Comparison of ENCODE assay signal across 7 cellular contexts in genomic region chr19:11121963-11122362, GRCh38. TPM values are rescaled to one million over a fixed set of nuclear protein-coding genes. Genes with fewer than 3 reads are reported as not detected.
DNase-seq lines count a peak whose midpoint lies in the region; ATAC-seq, FAIRE-seq and TF ChIP-seq lines count a peak whose summit lies in the region.
"Not testable (repeated sequence)": the region's sequence is repeated elsewhere in the genome, so short reads cannot be mapped to it uniquely, and the experiment has no call there.
"Had no signal": no experiment of that assay in that cellular context is flagged by ENCODE, and none has a peak within 500 bp of the region (broad histone marks: within the 10 kb centered on the region; RNA-seq: fewer than 3 reads in every experiment).

No MANE protein-coding gene starts in this region.

- H3K27ac ChIP-seq in RWPE1: peak overlapping the region; percentile 80; the same call in 1 of the 2 replicates
- H3K27ac ChIP-seq in K562 (ENCODE audit: extremely low read depth, low read depth, low read length); HepG2 (ENCODE audit: extremely low read length, insufficient read depth, low read length); trophoblast cell (ENCODE audit: low read depth, low read length): not testable (repeated sequence)

- H3K79me2 ChIP-seq in K562 (ENCODE audit: control insufficient read depth, insufficient read depth, low read length): peaks cover 20% of the 10 kb centered on the region
- not testable (repeated sequence) for H3K79me2 ChIP-seq in HepG2 (ENCODE audit: insufficient read depth, low read length); trophoblast cell (ENCODE audit: control insufficient read depth, insufficient read depth, low read length, poor library complexity)

- intact Hi-C loops in K562 (cut with micrococcal nuclease); HepG2 (cut with micrococcal nuclease; ENCODE audit: unreplicated experiment): not testable (repeated sequence)

- in situ Hi-C loops in K562 (cut with MboI); HepG2 (cut with HindIII; ENCODE audit: extremely low pct_ligation_motif_present, low pct_unique_long_range_greater_than_20kb): not testable (repeated sequence)

- not testable (repeated sequence) for TF ChIP-seq EP300 in K562 (IDR thresholded peaks at IDR 0.05; ENCODE audit: low read length); HepG2 (IDR thresholded peaks at IDR 0.05; ENCODE audit: low read depth in 2 of 2, low read length in 2 of 2); HepG2 (CRISPR knock-in tag; IDR thresholded peaks at IDR 0.05; ENCODE audit: borderline replicate concordance)

- H3K9ac ChIP-seq in K562 (ENCODE audit: insufficient read depth in 1 of 2, low read depth in 2 of 2, low read length in 2 of 2); HepG2 (ENCODE audit: insufficient read depth, low read depth, low read length); trophoblast cell (ENCODE audit: low read length): not testable (repeated sequence)

- whole genome bisulfite sequencing in K562 (ENCODE audit: insufficient coverage, low coverage, missing lambda C conversion rate): 98% methylated on average over 8 of the region's 17 CpGs
- WGBS in HepG2 (ENCODE audit: low lambda C conversion rate): 95% methylated on average over 17 of the region's 17 CpGs
- WGBS in trophoblast cell (ENCODE audit: extremely low coverage, insufficient coverage, insufficient read length): no CpG with 5 or more reads among the region's 17 CpGs

- H4K12ac ChIP-seq in trophoblast cell (ENCODE audit: low read depth, low read length): not testable (repeated sequence)

- not testable (repeated sequence) for H2BK120ac ChIP-seq in trophoblast cell (ENCODE audit: insufficient read depth, low read length, poor library complexity)

- H3K14ac ChIP-seq in trophoblast cell (ENCODE audit: low read length): not testable (repeated sequence)

- H3K27ac Mint-ChIP-seq in T-helper 17 cell (peak overlapping the region; percentile 59), chondrocyte (ENCODE audit: unreplicated experiment) (peak overlapping the region; percentile 27)

- H3K36me3 ChIP-seq in K562 (ENCODE audit: control insufficient read depth, insufficient read depth, low read length) (peaks cover 91% of the 10 kb centered on the region), HepG2 (replicated peaks in 1 of 2; ENCODE audit: control insufficient read depth in 1 of 2, insufficient read depth in 2 of 2, low read length in 2 of 2) (peaks cover 29 to 63% of the 10 kb centered on the region in 2 experiments), trophoblast cell (ENCODE audit: control insufficient read depth in 1 of 2, insufficient read depth in 2 of 2, low read length in 2 of 2) (peaks cover 86 to 88% of the 10 kb centered on the region in 2 experiments)

- not testable (repeated sequence) for H2BK12ac ChIP-seq in trophoblast cell (ENCODE audit: low read length)

- not testable (repeated sequence) for H3K4me1 Mint-ChIP-seq in T-helper 17 cell; chondrocyte (ENCODE audit: low read depth)

- H3K27me3 ChIP-seq in K562 (ENCODE audit: control insufficient read depth in 2 of 2, insufficient read depth in 2 of 2, low read length in 2 of 2); HepG2 (ENCODE audit: control insufficient read depth in 1 of 2, insufficient read depth in 2 of 2, low read length in 2 of 2); trophoblast cell (ENCODE audit: insufficient read depth, low read length): not testable (repeated sequence)

- H4K91ac ChIP-seq in trophoblast cell (ENCODE audit: low read depth, low read length): not testable (repeated sequence)

- H3K4me1 ChIP-seq in K562 (replicated peaks in 1 of 2; ENCODE audit: control insufficient read depth in 2 of 2, insufficient read depth in 2 of 2, low read length in 2 of 2); HepG2 (ENCODE audit: insufficient read depth, low read length); trophoblast cell (ENCODE audit: control insufficient read depth in 1 of 2, insufficient read depth in 2 of 2, low read length in 2 of 2): not testable (repeated sequence)

- H2BK5ac ChIP-seq in trophoblast cell (ENCODE audit: low read depth, low read length, poor library complexity): not testable (repeated sequence)

- not testable (repeated sequence) for H3K4ac ChIP-seq in trophoblast cell (ENCODE audit: low read depth, low read length)

- not testable (repeated sequence) for H3K79me1 ChIP-seq in trophoblast cell (ENCODE audit: low read length)

- TF ChIP-seq RAD21 in K562 (CRISPR knock-in tag; conservative IDR thresholded peaks at IDR 0.05 in 1 of 2, IDR thresholded peaks at IDR 0.05 in 1 of 2); HepG2 (CRISPR knock-in tag; IDR thresholded peaks at IDR 0.05): not testable (repeated sequence)

- POLR2A ChIA-PET in RWPE1 (lab: Yijun Ruan, JAX; ENCODE audit: low non-redundant PET); HepG2 (lab: Yijun Ruan, JAX): not testable (repeated sequence)
- POLR2A ChIA-PET in K562 (lab: Yijun Ruan, JAX): interaction anchor here (1.2 to 1.8 kb wide), 2 partner anchors 8 to 10 kb away, joined by 4 to 6 read pairs; no protein-coding TSS in a partner anchor

- not testable (repeated sequence) for H3K18ac ChIP-seq in trophoblast cell (ENCODE audit: low read length)

- H4K20me1 ChIP-seq in K562 (replicated peaks; ENCODE audit: control insufficient read depth, insufficient read depth, low read length): not testable (repeated sequence)
- H4K20me1 ChIP-seq in HepG2 (ENCODE audit: insufficient read depth, low read length): peaks cover 27% of the 10 kb centered on the region

- H3K9me3 Mint-ChIP-seq in chondrocyte (ENCODE audit: low read depth): not testable (repeated sequence)

- not testable (repeated sequence) for ATAC-seq in T-helper 17 cell, K562, HepG2

- H3K9me3 ChIP-seq in T-helper 17 cell (ENCODE audit: control insufficient read depth, low read length, poor library complexity, severe bottlenecking); K562 (replicated peaks; ENCODE audit: control insufficient read depth, insufficient read depth, low read depth, low read length); HepG2 (ENCODE audit: low read length); trophoblast cell (ENCODE audit: insufficient read depth, low read depth, low read length): not testable (repeated sequence)

- not testable (repeated sequence) for H2AK5ac ChIP-seq in trophoblast cell (ENCODE audit: low read length)

- not testable (repeated sequence) for H3K4me3 Mint-ChIP-seq in T-helper 17 cell; chondrocyte (ENCODE audit: unreplicated experiment)

- not testable (repeated sequence) for H3K23ac ChIP-seq in trophoblast cell (ENCODE audit: low read length)

- not testable (repeated sequence) for H3K4me2 ChIP-seq in K562 (ENCODE audit: insufficient read depth, low read length); HepG2 (ENCODE audit: low read depth, low read length); trophoblast cell (ENCODE audit: low read length)

- H4K8ac ChIP-seq in trophoblast cell (ENCODE audit: low read depth, low read length): not testable (repeated sequence)

- FAIRE-seq in K562 (lab: Jason Lieb, UNC); HepG2 (lab: Jason Lieb, UNC): not testable (repeated sequence)

- peak; percentile 47 for TF ChIP-seq POLR2A in K562 (conservative IDR thresholded peaks at IDR 0.05)
- not testable (repeated sequence) for TF ChIP-seq POLR2A in HepG2 (IDR thresholded peaks at IDR 0.05; ENCODE audit: insufficient read depth in 1 of 2, low read depth in 2 of 2, low read length in 2 of 2)

- H3K9me1 ChIP-seq in K562 (ENCODE audit: control insufficient read depth, insufficient read depth, low read length): not testable (repeated sequence)

- not testable (repeated sequence) for H3K27me3 Mint-ChIP-seq in T-helper 17 cell; chondrocyte (ENCODE audit: low read depth)

- not testable (repeated sequence) for H3K36me3 Mint-ChIP-seq in T-helper 17 cell (ENCODE audit: low read depth)
- peaks cover 34% of the 10 kb centered on the region for H3K36me3 Mint-ChIP-seq in chondrocyte (ENCODE audit: low read depth)

- not testable (repeated sequence) for BruUV-seq in K562 (replicated peaks; lab: Mats Ljungman, UMichigan); HepG2 (replicated peaks; lab: Mats Ljungman, UMichigan)

- TF ChIP-seq CTCF in RWPE1 (conservative IDR thresholded peaks at IDR 0.05; ENCODE audit: low read depth); K562 (IDR thresholded peaks at IDR 0.05 in 2 of 3, conservative IDR thresholded peaks at IDR 0.05 in 1 of 3; ENCODE audit: insufficient read depth in 2 of 3, low read depth in 1 of 3, low read length in 3 of 3); chondrocyte (IDR thresholded peaks at IDR 0.05); HepG2 (CRISPR knock-in tag; IDR thresholded peaks at IDR 0.05): not testable (repeated sequence)

- not testable (repeated sequence) for H3K4me3 ChIP-seq in K562; HepG2 (replicated peaks in 1 of 3; ENCODE audit: insufficient read depth in 1 of 3, low read depth in 2 of 3, low read length in 3 of 3); trophoblast cell (ENCODE audit: low read depth, low read length)

- H2AFZ ChIP-seq in K562 (ENCODE audit: low read depth, low read length); HepG2 (ENCODE audit: low read length); trophoblast cell (ENCODE audit: insufficient read depth, low read length, poor library complexity): not testable (repeated sequence)

- CTCF ChIA-PET in RWPE1 (lab: Yijun Ruan, JAX); K562 (lab: Yijun Ruan, JAX; ENCODE audit: low intra/inter-chr PET ratio); HepG2 (lab: Yijun Ruan, JAX; ENCODE audit: low intra/inter-chr PET ratio, low total read pairs): not testable (repeated sequence)

- DNase-seq in RWPE1 (ENCODE audit: low spot score); T-helper 17 cell; K562 (ENCODE audit: extremely low read depth in 1 of 4, low spot score in 3 of 4); chondrocyte (ENCODE audit: low spot score); HepG2 (ENCODE audit: low spot score): not testable (repeated sequence)
- DNase-seq in trophoblast cell: peak; percentile 45 to 54

RNA-seq across cellular contexts. Expression of gene LDLR, which starts 32.7 kb away (rescaled TPM):
- total RNA-seq in T-helper 17 cell (100 to 1,000 TPM in 1 of 2 donors, 10 to 100 TPM in 1; 98.2 to 139 TPM), K562 (2014; rRNA removed) (84.9 and 95.7 TPM in 2 replicates), K562 (2014; rRNA removed; fragmentation: Illumina TruSeq; extraction: Trizol) (47.0 and 56.0 TPM in 2 replicates), K562 (2015; rRNA removed; fragmentation: Illumina TruSeq; extraction: Trizol) (76.0 and 82.3 TPM in 2 replicates), K562 (2021) (114 and 121 TPM in 2 replicates), chondrocyte (76.8 to 121 TPM (median 117 TPM) in 3 replicates), HepG2 (2016; rRNA removed; fragmentation: Illumina TruSeq; extraction: Trizol) (24.0 and 51.6 TPM in 2 replicates)
- total RNA-seq in K562 (2011; cell fraction: chromatin; rRNA removed; ENCODE audit: low replicate concordance): 854 and 2,497 TPM in 2 replicates
- 1,644 and 1,749 TPM in 2 replicates for total RNA-seq in K562 (2011; cell fraction: nucleolus; rRNA removed)
- total RNA-seq in K562 (2011; cell fraction: nucleoplasm; rRNA removed): 955 and 1,119 TPM in 2 replicates
- polyA plus RNA-seq in K562 (2011; rRNA removed) (75.7 and 124 TPM in 2 replicates), K562 (2014; fragmentation: Illumina TruSeq; extraction: Trizol) (56.3 and 63.5 TPM in 2 replicates), K562 (2014; fragmentation: Nextera tagmentation; extraction: Ambion mirVana) (10 to 100 TPM; 19.9 to 28.4 TPM), K562 (2014; rRNA removed) (44.5 and 59.5 TPM in 2 replicates), HepG2 (2011; rRNA removed) (92.5 and 135 TPM in 2 replicates)
- 68.3 and 70.8 TPM in 2 replicates for polyA plus RNA-seq in K562 (2011; cell fraction: cytosol; rRNA removed)
- 163 and 213 TPM in 2 replicates for polyA plus RNA-seq in K562 (2011; cell fraction: nucleus; rRNA removed)
- 63.2 and 82.8 TPM in 2 replicates for polyA plus RNA-seq in K562 (2012)
- 187 and 204 TPM in 2 replicates for polyA minus RNA-seq in K562 (2011; rRNA and poly(A)+ RNA removed)
- polyA minus RNA-seq in K562 (2011; cell fraction: cytosol; rRNA and poly(A)+ RNA removed): 172 and 211 TPM in 2 replicates
- polyA minus RNA-seq in K562 (2011; cell fraction: nucleus; rRNA and poly(A)+ RNA removed): 282 and 354 TPM in 2 replicates
- 18.8 and 19.8 TPM in 2 replicates for total RNA-seq in HepG2 (2016; cell fraction: cytosol; rRNA removed; fragmentation: Illumina TruSeq; extraction: Trizol; ENCODE audit: low read depth)
- total RNA-seq in HepG2 (2016; cell fraction: insoluble cytoplasmic fraction; rRNA removed; fragmentation: Illumina TruSeq; extraction: Trizol): 20.6 and 54.1 TPM in 2 replicates
- 25.2 and 30.7 TPM in 2 replicates for total RNA-seq in HepG2 (2016; cell fraction: membrane; rRNA removed; fragmentation: Illumina TruSeq; extraction: Trizol)
- 55.9 and 71.2 TPM in 2 replicates for total RNA-seq in HepG2 (2016; cell fraction: nucleus; rRNA removed; fragmentation: Illumina TruSeq; extraction: Trizol)
- polyA plus RNA-seq in HepG2 (2011; cell fraction: cytosol; rRNA removed): 45.7 and 58.8 TPM in 2 replicates
- polyA plus RNA-seq in HepG2 (2011; cell fraction: nucleus; rRNA removed): 95.8 and 112 TPM in 2 replicates
- 45.0 and 107 TPM in 2 replicates for polyA plus RNA-seq in HepG2 (2012)
- 3.2 and 4.4 TPM in 2 replicates for polyA plus RNA-seq in HepG2 (2016; cell fraction: cytosol; fragmentation: Illumina TruSeq; extraction: Trizol; ENCODE audit: low read depth)
- polyA plus RNA-seq in HepG2 (2016; cell fraction: insoluble cytoplasmic fraction; fragmentation: Illumina TruSeq; extraction: Trizol; ENCODE audit: low read depth): 11.3 and 19.1 TPM in 2 replicates
- 6.6 and 7.9 TPM in 2 replicates for polyA plus RNA-seq in HepG2 (2016; cell fraction: membrane; fragmentation: Illumina TruSeq; extraction: Trizol; ENCODE audit: low read depth)
- polyA plus RNA-seq in HepG2 (2016; cell fraction: nucleus; fragmentation: Illumina TruSeq; extraction: Trizol; ENCODE audit: insufficient read depth, low read depth): 79.1 and 81.9 TPM in 2 replicates
- polyA minus RNA-seq in HepG2 (2011; rRNA and poly(A)+ RNA removed; ENCODE audit: low replicate concordance): 183 and 246 TPM in 2 replicates
- 98.4 and 116 TPM in 2 replicates for polyA minus RNA-seq in HepG2 (2011; cell fraction: cytosol; rRNA and poly(A)+ RNA removed)
- 110 and 155 TPM in 2 replicates for polyA minus RNA-seq in HepG2 (2011; cell fraction: nucleus; rRNA and poly(A)+ RNA removed)
- 105 and 112 TPM in 2 replicates for polyA plus RNA-seq in trophoblast cell (2013)

RNA-seq across cellular contexts. Expression of gene SPC24, which starts 33.6 kb away (rescaled TPM):
- total RNA-seq in T-helper 17 cell (under 1 TPM; 0.62 to 0.89 TPM), K562 (2014; rRNA removed) (154 and 188 TPM in 2 replicates), K562 (2014; rRNA removed; fragmentation: Illumina TruSeq; extraction: Trizol) (72.8 and 75.2 TPM in 2 replicates), K562 (2015; rRNA removed; fragmentation: Illumina TruSeq; extraction: Trizol) (82.0 and 82.5 TPM in 2 replicates), K562 (2021) (106 and 111 TPM in 2 replicates), chondrocyte (8.3 to 22.9 TPM (median 8.4 TPM) in 3 replicates), HepG2 (2016; rRNA removed; fragmentation: Illumina TruSeq; extraction: Trizol) (46.2 and 63.2 TPM in 2 replicates)
- total RNA-seq in K562 (2011; cell fraction: chromatin; rRNA removed; ENCODE audit: low replicate concordance): 42.4 and 88.4 TPM in 2 replicates
- total RNA-seq in K562 (2011; cell fraction: nucleolus; rRNA removed): 65.7 and 76.1 TPM in 2 replicates
- total RNA-seq in K562 (2011; cell fraction: nucleoplasm; rRNA removed): 69.6 and 78.4 TPM in 2 replicates
- polyA plus RNA-seq in K562 (2011; rRNA removed) (44.3 and 52.6 TPM in 2 replicates), K562 (2014; fragmentation: Illumina TruSeq; extraction: Trizol) (39.1 and 41.6 TPM in 2 replicates), K562 (2014; fragmentation: Nextera tagmentation; extraction: Ambion mirVana) (10 to 100 TPM; 18.2 to 26.8 TPM), K562 (2014; rRNA removed) (60.9 and 66.7 TPM in 2 replicates), HepG2 (2011; rRNA removed) (8.8 and 10.0 TPM in 2 replicates)
- 44.2 and 55.5 TPM in 2 replicates for polyA plus RNA-seq in K562 (2011; cell fraction: cytosol; rRNA removed)
- 63.2 and 80.4 TPM in 2 replicates for polyA plus RNA-seq in K562 (2011; cell fraction: nucleus; rRNA removed)
- 45.4 and 60.6 TPM in 2 replicates for polyA plus RNA-seq in K562 (2012)
- polyA minus RNA-seq in K562 (2011; rRNA and poly(A)+ RNA removed): 102 and 155 TPM in 2 replicates
- 81.5 and 101 TPM in 2 replicates for polyA minus RNA-seq in K562 (2011; cell fraction: cytosol; rRNA and poly(A)+ RNA removed)
- polyA minus RNA-seq in K562 (2011; cell fraction: nucleus; rRNA and poly(A)+ RNA removed): 28.3 and 31.5 TPM in 2 replicates
- total RNA-seq in HepG2 (2016; cell fraction: cytosol; rRNA removed; fragmentation: Illumina TruSeq; extraction: Trizol; ENCODE audit: low read depth): 7.6 and 7.9 TPM in 2 replicates
- 47.6 and 55.0 TPM in 2 replicates for total RNA-seq in HepG2 (2016; cell fraction: insoluble cytoplasmic fraction; rRNA removed; fragmentation: Illumina TruSeq; extraction: Trizol)
- 21.9 and 24.3 TPM in 2 replicates for total RNA-seq in HepG2 (2016; cell fraction: membrane; rRNA removed; fragmentation: Illumina TruSeq; extraction: Trizol)
- 24.3 and 25.4 TPM in 2 replicates for total RNA-seq in HepG2 (2016; cell fraction: nucleus; rRNA removed; fragmentation: Illumina TruSeq; extraction: Trizol)
- 6.3 and 10.5 TPM in 2 replicates for polyA plus RNA-seq in HepG2 (2011; cell fraction: cytosol; rRNA removed)
- polyA plus RNA-seq in HepG2 (2011; cell fraction: nucleus; rRNA removed): 10.2 and 12.2 TPM in 2 replicates
- 3.9 and 8.5 TPM in 2 replicates for polyA plus RNA-seq in HepG2 (2012)
- polyA plus RNA-seq in HepG2 (2016; cell fraction: cytosol; fragmentation: Illumina TruSeq; extraction: Trizol; ENCODE audit: low read depth): 3.0 and 3.9 TPM in 2 replicates
- 26.0 and 27.0 TPM in 2 replicates for polyA plus RNA-seq in HepG2 (2016; cell fraction: insoluble cytoplasmic fraction; fragmentation: Illumina TruSeq; extraction: Trizol; ENCODE audit: low read depth)
- 7.2 and 8.5 TPM in 2 replicates for polyA plus RNA-seq in HepG2 (2016; cell fraction: membrane; fragmentation: Illumina TruSeq; extraction: Trizol; ENCODE audit: low read depth)
- polyA plus RNA-seq in HepG2 (2016; cell fraction: nucleus; fragmentation: Illumina TruSeq; extraction: Trizol; ENCODE audit: insufficient read depth, low read depth): 31.6 and 34.4 TPM in 2 replicates
- 27.2 and 131 TPM in 2 replicates for polyA minus RNA-seq in HepG2 (2011; rRNA and poly(A)+ RNA removed; ENCODE audit: low replicate concordance)
- 11.4 and 21.7 TPM in 2 replicates for polyA minus RNA-seq in HepG2 (2011; cell fraction: cytosol; rRNA and poly(A)+ RNA removed)
- 8.6 and 9.8 TPM in 2 replicates for polyA minus RNA-seq in HepG2 (2011; cell fraction: nucleus; rRNA and poly(A)+ RNA removed)
- 9.0 and 11.0 TPM in 2 replicates for polyA plus RNA-seq in trophoblast cell (2013)
- polyA plus RNA-seq: CD8-positive, alpha-beta memory T cell had no signal
